Comparison of ENCODE assay signal across 18 cellular contexts in the genomic region with DNA sequence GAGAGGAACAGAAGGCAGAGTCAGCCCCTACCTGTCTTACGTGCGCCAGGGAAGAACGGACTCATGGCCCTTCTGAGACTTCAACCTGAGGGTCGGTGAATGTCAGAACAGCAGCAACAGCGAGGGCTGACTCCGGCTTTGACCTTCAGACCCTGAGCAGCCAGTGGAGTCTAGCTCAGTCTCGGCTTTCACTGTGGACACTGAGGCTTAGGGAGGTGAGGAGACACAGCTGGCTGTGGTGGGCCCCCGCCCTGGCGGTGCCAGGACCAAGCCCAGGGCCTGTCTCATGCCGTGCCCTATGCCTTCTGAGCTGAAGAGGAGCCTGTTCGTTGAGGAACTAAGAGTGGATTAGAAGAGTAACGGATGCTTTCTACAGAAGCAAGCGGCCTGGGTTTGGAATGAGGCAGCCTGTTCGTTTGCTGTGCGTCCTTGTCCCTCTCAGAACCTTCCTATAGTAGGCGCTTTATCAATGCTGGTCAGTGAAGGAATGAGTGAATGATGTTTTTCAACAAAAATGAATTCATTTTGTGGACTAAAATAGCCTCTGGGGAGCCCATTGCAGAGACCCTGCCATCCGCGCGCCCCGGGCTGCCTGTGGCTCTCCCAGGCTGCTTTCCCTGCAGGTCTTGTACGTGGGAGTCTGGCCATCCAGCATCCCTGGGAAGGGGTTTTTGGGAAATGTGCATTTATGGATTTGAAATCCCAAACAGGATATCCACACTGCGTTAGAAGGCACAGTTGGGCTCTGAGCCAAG. TPM values are rescaled to one million over a fixed set of nuclear protein-coding genes. Genes with fewer than 3 reads are reported as not detected.
DNase-seq lines count a peak whose midpoint lies in the region; ATAC-seq and TF ChIP-seq lines count a peak whose summit lies in the region.
"Had no signal": no experiment of that assay in that cellular context is flagged by ENCODE, and none has a peak within 500 bp of the region (broad histone marks: within the 10 kb centered on the region; RNA-seq: fewer than 3 reads in every experiment).

No MANE protein-coding gene starts in this region.

- H3K79me2 ChIP-seq in mammary epithelial cell (ENCODE audit: insufficient read depth, low read length) = no peaks in the 10 kb centered on the region

- WGBS in testis, 2 donors = 91 to 94% methylated on average over 17 to 22 of the region's 22 CpGs
- WGBS in mammary epithelial cell (ENCODE audit: low coverage, missing lambda C conversion rate) = 95% methylated on average over 22 of the region's 22 CpGs

- H3K36me3 ChIP-seq in Panc1 (ENCODE audit: control insufficient read depth, insufficient read depth, low read length) = no peaks in the 10 kb centered on the region
- no peaks in the 10 kb centered on the region for H3K36me3 ChIP-seq in testis (ENCODE audit: low read depth, missing control alignments)
- H3K36me3 ChIP-seq in mammary epithelial cell (ENCODE audit: insufficient read depth, low read length) = no peaks in the 10 kb centered on the region
- H3K36me3 ChIP-seq: Peyer's patch, SJSA1 had no signal

- H3K27ac ChIP-seq in Panc1 (ENCODE audit: low read length) = no peak overlapping the region
- H3K27ac ChIP-seq in testis = no peak overlapping the region
- no peak overlapping the region for H3K27ac ChIP-seq in mammary epithelial cell (ENCODE audit: insufficient read depth, low read depth, low read length)
- H3K27ac ChIP-seq: C4-2B, Peyer's patch, SJSA1 had no signal

- in situ Hi-C loops in Panc1 (cut with HindIII; ENCODE audit: low pct_unique_long_range_greater_than_20kb, low sequenced_read_pairs) = no loop called here
- in situ Hi-C loops in mammary epithelial cell (cut with MboI; ENCODE audit: low sequenced_read_pairs in 2 of 2) = no loop called here

- no peaks in the 10 kb centered on the region for H4K20me1 ChIP-seq in mammary epithelial cell (ENCODE audit: insufficient read depth, low read length)

- peak; percentile 17 for DNase-seq in activated CD8-positive, alpha-beta T cell treated with anti-CD3 and anti-CD28 coated beads, Interleukin-2, amount 10 ng/mL, durations not matched to agents 7 days and 5 days
- no peak for DNase-seq in activated CD8-positive, alpha-beta T cell treated with anti-CD3 and anti-CD28 coated beads for 36 hours
- DNase-seq in Panc1 (ENCODE audit: low read depth, low spot score) = no peak
- DNase-seq in nephron progenitor cell = no peak
- peak; percentile 6 for DNase-seq in testis
- no peak for DNase-seq in HT-29 (ENCODE audit: low spot score)
- no peak for DNase-seq in mammary epithelial cell
- DNase-seq: Calu3; CD8-positive, alpha-beta memory T cell; GDM1; Karpas-422; NCI-H1417 treated with DMSO at 0.1 percent for 48 hours; NCI-H524; NCI-H774; NK-92 treated with Interleukin-12 subunit alpha and Interleukin-12 subunit beta, amount 100 ng/mL, for 24 hours; Peyer's patch had no signal

- no peak overlapping the region for H3K4me3 Mint-ChIP-seq in activated CD8-positive, alpha-beta T cell treated with anti-CD3 and anti-CD28 coated beads, Interleukin-2, amount 10 ng/mL, durations not matched to agents 7 days and 5 days
- H3K4me3 Mint-ChIP-seq in activated CD8-positive, alpha-beta T cell treated with anti-CD3 and anti-CD28 coated beads for 36 hours = no peak overlapping the region
- H3K4me3 Mint-ChIP-seq in nephron progenitor cell = peak overlapping the region; percentile 34
- H3K4me3 Mint-ChIP-seq: CD8-positive, alpha-beta memory T cell had no signal

- TF ChIP-seq CTCF in activated CD8-positive, alpha-beta T cell treated with anti-CD3 and anti-CD28 coated beads for 36 hours (IDR thresholded peaks at IDR 0.05) = no peak
- TF ChIP-seq CTCF in Panc1 (IDR thresholded peaks at IDR 0.05) (no peak), nephron progenitor cell (IDR thresholded peaks at IDR 0.05) (no peak), testis (IDR thresholded peaks at IDR 0.05) (no peak), mammary epithelial cell (conservative IDR thresholded peaks at IDR 0.05 in 1 of 2, IDR thresholded peaks at IDR 0.05 in 1 of 2; ENCODE audit: extremely low read depth in 1 of 2, insufficient read depth in 1 of 2, low read depth in 1 of 2, low read length in 2 of 2) (no peak)

- no peaks in the 10 kb centered on the region for H3K4me1 ChIP-seq in Panc1 (ENCODE audit: control insufficient read depth, insufficient read depth, low read length)
- H3K4me1 ChIP-seq in testis = no peaks in the 10 kb centered on the region
- no peaks in the 10 kb centered on the region for H3K4me1 ChIP-seq in mammary epithelial cell (ENCODE audit: insufficient read depth, low read length)
- H3K4me1 ChIP-seq: Peyer's patch, SJSA1 had no signal

- no peak overlapping the region for H3K9ac ChIP-seq in mammary epithelial cell (ENCODE audit: insufficient read depth, low read length)

- TF ChIP-seq POLR2A in testis (IDR thresholded peaks at IDR 0.05) = no peak

- H3K27ac Mint-ChIP-seq in activated CD8-positive, alpha-beta T cell treated with anti-CD3 and anti-CD28 coated beads, Interleukin-2, amount 10 ng/mL, durations not matched to agents 7 days and 5 days = no peak overlapping the region
- H3K27ac Mint-ChIP-seq in activated CD8-positive, alpha-beta T cell treated with anti-CD3 and anti-CD28 coated beads for 36 hours = no peak overlapping the region
- peak overlapping the region; percentile 77 for H3K27ac Mint-ChIP-seq in nephron progenitor cell

- CTCF ChIA-PET in activated CD8-positive, alpha-beta T cell treated with anti-CD3 and anti-CD28 coated beads, Interleukin-2, amount 10 ng/mL, durations not matched to agents 7 days and 5 days (lab: Charles Lee) = interaction anchor here (1.6 to 2.6 kb wide), 3 partner anchors 88 to 108 kb away, joined by 3 to 25 read pairs (median 8); no protein-coding TSS in a partner anchor
- CTCF ChIA-PET in activated CD8-positive, alpha-beta T cell treated with anti-CD3 and anti-CD28 coated beads for 36 hours (lab: Charles Lee) = interaction anchor here (1.1 to 3.5 kb wide), 5 partner anchors 8 to 108 kb away, joined by 3 to 19 read pairs (median 5); no protein-coding TSS in a partner anchor
- CTCF ChIA-PET in Panc1 (lab: Charles Lee) = no interaction called here
- CTCF ChIA-PET in mammary epithelial cell (lab: Charles Lee; ENCODE audit: low non-redundant PET) = no interaction called here

- POLR2A ChIA-PET in activated CD8-positive, alpha-beta T cell treated with anti-CD3 and anti-CD28 coated beads, Interleukin-2, amount 10 ng/mL, durations not matched to agents 7 days and 5 days (lab: Charles Lee) = no interaction called here
- POLR2A ChIA-PET in activated CD8-positive, alpha-beta T cell treated with anti-CD3 and anti-CD28 coated beads for 36 hours (lab: Charles Lee) = no interaction called here
- POLR2A ChIA-PET in Panc1 (lab: Charles Lee) = no interaction called here

- BruUV-seq in Panc1 (replicated peaks; lab: Mats Ljungman, UMichigan) (no TSS peak), mammary epithelial cell (replicated peaks; lab: Mats Ljungman, UMichigan) (no TSS peak)

- no peak overlapping the region for H2AFZ ChIP-seq in mammary epithelial cell (ENCODE audit: low read depth, low read length)

- H3K27me3 ChIP-seq in Panc1 (ENCODE audit: control insufficient read depth, insufficient read depth, low read length) (no peaks in the 10 kb centered on the region), testis (no peaks in the 10 kb centered on the region), mammary epithelial cell (ENCODE audit: insufficient read depth, low read length) (no peaks in the 10 kb centered on the region)
- H3K27me3 ChIP-seq: Peyer's patch, SJSA1 had no signal

- H3K9me3 Mint-ChIP-seq in activated CD8-positive, alpha-beta T cell treated with anti-CD3 and anti-CD28 coated beads, Interleukin-2, amount 10 ng/mL, durations not matched to agents 7 days and 5 days (ENCODE audit: insufficient read depth) = peaks cover 12% of the 10 kb centered on the region
- H3K9me3 Mint-ChIP-seq in activated CD8-positive, alpha-beta T cell treated with anti-CD3 and anti-CD28 coated beads for 36 hours = peaks cover 12% of the 10 kb centered on the region
- H3K9me3 Mint-ChIP-seq in nephron progenitor cell = peaks cover 36% of the 10 kb centered on the region

- H3K4me3 ChIP-seq in Panc1 (ENCODE audit: low read depth in 2 of 2, low read length in 2 of 2) (no peak overlapping the region), testis (no peak overlapping the region), mammary epithelial cell (replicated peaks in 1 of 3; ENCODE audit: insufficient read depth in 1 of 3, low read depth in 2 of 3, low read length in 3 of 3) (no peak overlapping the region)
- H3K4me3 ChIP-seq: Peyer's patch, SJSA1 had no signal

- H3K4me2 ChIP-seq in mammary epithelial cell (ENCODE audit: insufficient read depth, low read depth, low read length) = no peak overlapping the region

- no peak for ATAC-seq in activated CD8-positive, alpha-beta T cell treated with anti-CD3 and anti-CD28 coated beads, Interleukin-2, amount 10 ng/mL, durations not matched to agents 7 days and 5 days
- ATAC-seq in activated CD8-positive, alpha-beta T cell treated with anti-CD3 and anti-CD28 coated beads for 36 hours = no peak
- 0 out of 2 replicates have a peak, but pooled peaks have one; percentile 19 for ATAC-seq in Panc1

- intact Hi-C loops in activated CD8-positive, alpha-beta T cell treated with anti-CD3 and anti-CD28 coated beads for 36 hours (cut with micrococcal nuclease) = no loop called here
- intact Hi-C loops in Panc1 (cut with micrococcal nuclease; ENCODE audit: unreplicated experiment) = no loop called here
- intact Hi-C loops in testis (cut with DNase I; ENCODE audit: low total_unique reads) = no loop called here
- intact Hi-C loops in mammary epithelial cell (cut with micrococcal nuclease) = no loop called here

- H3K9me3 ChIP-seq in Panc1 (ENCODE audit: control insufficient read depth, insufficient read depth, low read depth, low read length) (0 out of 2 replicates have a peak, but pooled peaks cover 5% of the 10 kb centered on the region), testis (no peaks in the 10 kb centered on the region), mammary epithelial cell (replicated peaks; ENCODE audit: insufficient read depth, low read length) (no peaks in the 10 kb centered on the region)
- H3K9me3 ChIP-seq: Peyer's patch had no signal

- H3K4me1 Mint-ChIP-seq in activated CD8-positive, alpha-beta T cell treated with anti-CD3 and anti-CD28 coated beads, Interleukin-2, amount 10 ng/mL, durations not matched to agents 7 days and 5 days (ENCODE audit: low read depth) = peaks cover 3% of the 10 kb centered on the region
- H3K4me1 Mint-ChIP-seq in activated CD8-positive, alpha-beta T cell treated with anti-CD3 and anti-CD28 coated beads for 36 hours (ENCODE audit: low read depth) = no peaks in the 10 kb centered on the region
- peaks cover 32% of the 10 kb centered on the region for H3K4me1 Mint-ChIP-seq in nephron progenitor cell

- dilution Hi-C loops in mammary epithelial cell (cut with HindIII; ENCODE audit: low sequenced_read_pairs) = no loop called here

- H3K27me3 Mint-ChIP-seq in activated CD8-positive, alpha-beta T cell treated with anti-CD3 and anti-CD28 coated beads, Interleukin-2, amount 10 ng/mL, durations not matched to agents 7 days and 5 days (ENCODE audit: low read depth) = peaks cover 5% of the 10 kb centered on the region
- no peaks in the 10 kb centered on the region for H3K27me3 Mint-ChIP-seq in activated CD8-positive, alpha-beta T cell treated with anti-CD3 and anti-CD28 coated beads for 36 hours
- peaks cover 6% of the 10 kb centered on the region for H3K27me3 Mint-ChIP-seq in nephron progenitor cell (ENCODE audit: low read depth, poor library complexity)

- peaks cover 4% of the 10 kb centered on the region for H3K36me3 Mint-ChIP-seq in activated CD8-positive, alpha-beta T cell treated with anti-CD3 and anti-CD28 coated beads, Interleukin-2, amount 10 ng/mL, durations not matched to agents 7 days and 5 days (ENCODE audit: low read depth)
- peaks cover 12% of the 10 kb centered on the region for H3K36me3 Mint-ChIP-seq in activated CD8-positive, alpha-beta T cell treated with anti-CD3 and anti-CD28 coated beads for 36 hours (ENCODE audit: low read depth)
- H3K36me3 Mint-ChIP-seq in nephron progenitor cell (ENCODE audit: low read depth) = peaks cover 41% of the 10 kb centered on the region

RNA-seq across cellular contexts. Expression of a gene that starts 38.9 kb away (rescaled TPM):
- total RNA-seq in activated CD8-positive, alpha-beta T cell treated with anti-CD3 and anti-CD28 coated beads, Interleukin-2, amount 10 ng/mL, durations not matched to agents 7 days and 5 days = 10 to 100 TPM; 27.9 to 31.0 TPM
- total RNA-seq in activated CD8-positive, alpha-beta T cell treated with anti-CD3 and anti-CD28 coated beads for 36 hours = 10 to 100 TPM; 39.8 to 48.1 TPM
- 57.3 TPM for total RNA-seq in Panc1 (2021; ENCODE audit: unreplicated experiment)
- polyA plus RNA-seq in Panc1 (2012; ENCODE audit: insufficient read length) = 52.1 TPM
- 10 to 100 TPM; 31.4 to 41.9 TPM for total RNA-seq in testis
- 52.5 TPM for polyA plus RNA-seq in testis (ENCODE audit: insufficient read depth, low read depth, low replicate concordance)
- total RNA-seq in HT-29 (2014; rRNA removed; shearing (Covaris generic)) = 31.1 and 43.3 TPM in 2 replicates
- 10 to 100 TPM; 26.8 to 49.5 TPM for total RNA-seq in mammary epithelial cell
- 31.6 TPM for polyA plus RNA-seq in mammary epithelial cell
- polyA minus RNA-seq in mammary epithelial cell = 109 TPM

Comparison
In these comparisons a context has a peak if more than half of its experiments do, and no peak if none do; other contexts are left out.
1. DNase-seq: peak in activated CD8-positive, alpha-beta T cell treated with anti-CD3 and anti-CD28 coated beads, Interleukin-2, amount 10 ng/mL, durations not matched to agents 7 days and 5 days (single experiment) and testis (single experiment); none in activated CD8-positive, alpha-beta T cell treated with anti-CD3 and anti-CD28 coated beads for 36 hours (single experiment), Panc1 (single experiment), nephron progenitor cell (single experiment), HT-29 (single experiment) and mammary epithelial cell (single experiment).
2. CTCF ChIA-PET loops: an anchor here in activated CD8-positive, alpha-beta T cell treated with anti-CD3 and anti-CD28 coated beads, Interleukin-2, amount 10 ng/mL, durations not matched to agents 7 days and 5 days (1.6 to 2.6 kb wide) and activated CD8-positive, alpha-beta T cell treated with anti-CD3 and anti-CD28 coated beads for 36 hours (1.1 to 3.5 kb wide); none called in Panc1 and mammary epithelial cell.